Comparison of ENCODE assay signal across 1 cellular context in genomic region chr20:46113071-46113470, GRCh38.
TF ChIP-seq lines count a peak whose summit lies in the region.

No MANE protein-coding gene starts in this region.

TF ChIP-seq in H1, 55 proteins besides CTCF, POLR2A, EP300 and RAD21 (continued from another document):
- TF ChIP-seq ATF2 (IDR thresholded peaks at IDR 0.05; ENCODE audit: low read length): no peak
- no peak for TF ChIP-seq SP2 (IDR thresholded peaks at IDR 0.05; ENCODE audit: low read length)
- no peak for TF ChIP-seq RXRA (IDR thresholded peaks at IDR 0.05; ENCODE audit: insufficient read depth, low read depth, low read length)
- TF ChIP-seq SIX5 (IDR thresholded peaks at IDR 0.05; ENCODE audit: low read depth, low read length): no peak
- no peak for TF ChIP-seq HDAC2 (IDR thresholded peaks at IDR 0.05; ENCODE audit: borderline replicate concordance in 1 of 2, low read depth in 2 of 2, low read length in 2 of 2)
- TF ChIP-seq NRF1 (IDR thresholded peaks at IDR 0.05; ENCODE audit: low read depth, low read length): no peak
- TF ChIP-seq SAP30 (IDR thresholded peaks at IDR 0.05; ENCODE audit: insufficient read depth, insufficient replicate concordance, low read length): no peak
- no peak for TF ChIP-seq TAF1 (IDR thresholded peaks at IDR 0.05; ENCODE audit: low read depth, low read length)
- TF ChIP-seq GTF2F1 (IDR thresholded peaks at IDR 0.05; ENCODE audit: borderline replicate concordance, low read depth, low read length): no peak
- TF ChIP-seq EZH2 (IDR thresholded peaks at IDR 0.05; ENCODE audit: low read depth, low read length, severe bottlenecking): no peak
- no peak for TF ChIP-seq CBX5 (IDR thresholded peaks at IDR 0.05; ENCODE audit: low read depth, low read length)
- no peak for TF ChIP-seq RNF2 (IDR thresholded peaks at IDR 0.05; ENCODE audit: borderline replicate concordance, low read depth, low read length, missing control alignments, poor library complexity, severe bottlenecking)
- TF ChIP-seq CHD7 (IDR thresholded peaks at IDR 0.05; ENCODE audit: insufficient replicate concordance, low read length): no peak
- no peak for TF ChIP-seq HDAC6 (IDR thresholded peaks at IDR 0.05; ENCODE audit: low read depth, low read length)
- no peak for TF ChIP-seq SIRT6 (IDR thresholded peaks at IDR 0.05; ENCODE audit: low read length)
- TF ChIP-seq EGR1 (IDR thresholded peaks at IDR 0.05; ENCODE audit: borderline replicate concordance, low read depth, low read length): no peak
- TF ChIP-seq YY1 (IDR thresholded peaks at IDR 0.05; ENCODE audit: low read depth, low read length): no peak
- no peak for TF ChIP-seq CHD1 (IDR thresholded peaks at IDR 0.05; ENCODE audit: low read depth, low read length)
